In genomic region chr20:45834797-45835161, GRCh38 we compare ENCODE assay signal across 10 cellular contexts. TPM values are rescaled to one million over a fixed set of nuclear protein-coding genes. Genes with fewer than 3 reads are reported as not detected.
DNase-seq lines count a peak whose midpoint lies in the region; ATAC-seq and TF ChIP-seq lines count a peak whose summit lies in the region.
"Had no signal": no experiment of that assay in that cellular context is flagged by ENCODE, and none has a peak within 500 bp of the region (broad histone marks: within the 10 kb centered on the region; RNA-seq: fewer than 3 reads in every experiment).

No MANE protein-coding gene starts in this region.

- peaks cover 9% of the 10 kb centered on the region for H3K27me3 Mint-ChIP-seq in activated T-helper 2 cell treated with anti-CD3 and anti-CD28 coated beads, Interferon-gamma antibody, Interleukin-2, Interleukin-4, amounts not matched to agents 10 μg/mL and 5 μg/mL and 100 μg/mL, durations not matched to agents 14 hours and 24 hours and 36 hours (ENCODE audit: low read depth)

- ATAC-seq in gastrocnemius medialis, result peak in 1 of 2 donors; percentile 13
- ATAC-seq in HG03378 (IDR thresholded peaks at IDR 0.05; ENCODE audit: unreplicated experiment), result no peak
- ATAC-seq in HG03354 (IDR thresholded peaks at IDR 0.05; ENCODE audit: poor library complexity, severe bottlenecking, unreplicated experiment), result no peak

- H3K4me3 Mint-ChIP-seq in activated T-helper 2 cell treated with anti-CD3 and anti-CD28 coated beads, Interferon-gamma antibody, Interleukin-2, Interleukin-4, amounts not matched to agents 10 μg/mL and 5 μg/mL and 100 μg/mL, durations not matched to agents 14 hours and 24 hours and 36 hours (ENCODE audit: low read depth), result peak overlapping the region; percentile 55

- H3K9me3 ChIP-seq in HAP-1 (no peaks in the 10 kb centered on the region), right atrium auricular region (no peaks in the 10 kb centered on the region), gastrocnemius medialis (no peaks in the 10 kb centered on the region)
- H3K9me3 ChIP-seq: body of pancreas had no signal

- no peaks in the 10 kb centered on the region for H3K36me3 Mint-ChIP-seq in activated T-helper 2 cell treated with anti-CD3 and anti-CD28 coated beads, Interferon-gamma antibody, Interleukin-2, Interleukin-4, amounts not matched to agents 10 μg/mL and 5 μg/mL and 100 μg/mL, durations not matched to agents 14 hours and 24 hours and 36 hours (ENCODE audit: low read depth)

- H3K27me3 ChIP-seq in HAP-1 (ENCODE audit: low read depth) (no peaks in the 10 kb centered on the region), right atrium auricular region (no peaks in the 10 kb centered on the region), gastrocnemius medialis (no peaks in the 10 kb centered on the region)
- H3K27me3 ChIP-seq: body of pancreas had no signal

- TF ChIP-seq CTCF in right atrium auricular region (IDR thresholded peaks at IDR 0.05) (no peak), gastrocnemius medialis (IDR thresholded peaks at IDR 0.05 in 4 of 5, conservative IDR thresholded peaks at IDR 0.05 in 1 of 5) (no peak)

- DNase-seq in HAP-1 (ENCODE audit: low spot score in 2 of 2) (no peak), right atrium auricular region (ENCODE audit: low spot score) (no peak), gastrocnemius medialis (peak in 1 of 2 donors; percentile 62), HuH-7.5 (ENCODE audit: low spot score) (no peak), NCI-H82 (lab: John Stamatoyannopoulos, UW) (no peak)
- DNase-seq in activated T-helper 2 cell treated with anti-CD3 and anti-CD28 coated beads, Interferon-gamma antibody, Interleukin-2, Interleukin-4, amounts not matched to agents 10 μg/mL and 5 μg/mL and 100 μg/mL, durations not matched to agents 14 hours and 24 hours and 36 hours (ENCODE audit: low spot score), result no peak
- DNase-seq: retina had no signal

- H3K4me3 ChIP-seq in HAP-1 (peak overlapping the region; percentile 51), right atrium auricular region (peak overlapping the region; percentile 85 to 88), gastrocnemius medialis (peak overlapping the region; percentile 73 to 80 (median 79))

- no peak overlapping the region for H3K27ac Mint-ChIP-seq in activated T-helper 2 cell treated with anti-CD3 and anti-CD28 coated beads, Interferon-gamma antibody, Interleukin-2, Interleukin-4, amounts not matched to agents 10 μg/mL and 5 μg/mL and 100 μg/mL, durations not matched to agents 14 hours and 24 hours and 36 hours

- H3K4me1 Mint-ChIP-seq in activated T-helper 2 cell treated with anti-CD3 and anti-CD28 coated beads, Interferon-gamma antibody, Interleukin-2, Interleukin-4, amounts not matched to agents 10 μg/mL and 5 μg/mL and 100 μg/mL, durations not matched to agents 14 hours and 24 hours and 36 hours (ENCODE audit: low read depth), result peaks cover 15% of the 10 kb centered on the region

- intact Hi-C loops in activated T-helper 2 cell treated with anti-CD3 and anti-CD28 coated beads, Interferon-gamma antibody, Interleukin-2, Interleukin-4, amounts not matched to agents 10 μg/mL and 5 μg/mL and 100 μg/mL, durations not matched to agents 14 hours and 24 hours and 36 hours (cut with micrococcal nuclease), result loop anchor here (2.0 kb wide), 1 partner anchor 22 kb away; the partner anchor contains the start of genes ACOT8 and ZSWIM3
- intact Hi-C loops in gastrocnemius medialis (cut with DNase I; ENCODE audit: low total_unique reads), result loop anchor here (2.0 kb wide), 1 partner anchor 22 kb away; the partner anchor contains the start of genes ACOT8 and ZSWIM3

- H3K27ac ChIP-seq in right atrium auricular region (peak overlapping the region; percentile 97 to 99), gastrocnemius medialis (peak overlapping the region; percentile 95 to 97 (median 96))

- H3K4me1 ChIP-seq in HAP-1, result peaks cover 16% of the 10 kb centered on the region
- peaks cover 0 to 36% of the 10 kb centered on the region in 2 donors for H3K4me1 ChIP-seq in right atrium auricular region
- peaks cover 43 to 57% of the 10 kb centered on the region in 2 donors for H3K4me1 ChIP-seq in gastrocnemius medialis

- in situ Hi-C loops in HAP-1 (cut with MboI; ENCODE audit: low sequenced_read_pairs) (no loop called here), gastrocnemius medialis (cut with MboI; ENCODE audit: low sequenced_read_pairs in 4 of 4) (no loop called here)

- H3K9me3 Mint-ChIP-seq in activated T-helper 2 cell treated with anti-CD3 and anti-CD28 coated beads, Interferon-gamma antibody, Interleukin-2, Interleukin-4, amounts not matched to agents 10 μg/mL and 5 μg/mL and 100 μg/mL, durations not matched to agents 14 hours and 24 hours and 36 hours, result no peaks in the 10 kb centered on the region

- no peaks in the 10 kb centered on the region; the same call in 1 of the 2 replicates for H3K36me3 ChIP-seq in HAP-1 (replicated peaks)
- H3K36me3 ChIP-seq in right atrium auricular region, result peaks cover under 1% of the 10 kb centered on the region
- peaks cover 0 to 23% of the 10 kb centered on the region in 2 donors for H3K36me3 ChIP-seq in gastrocnemius medialis

- no peak for TF ChIP-seq POLR2A in gastrocnemius medialis (IDR thresholded peaks at IDR 0.05)

RNA-seq across cellular contexts. Expression of gene SNX21, which starts 1.2 kb away (rescaled TPM):
- 1.5 and 2.0 TPM in 2 replicates for total RNA-seq in activated T-helper 2 cell treated with anti-CD3 and anti-CD28 coated beads, Interferon-gamma antibody, Interleukin-2, Interleukin-4, amounts not matched to agents 10 μg/mL and 5 μg/mL and 100 μg/mL, durations not matched to agents 14 hours and 24 hours and 36 hours
- total RNA-seq in right atrium auricular region (10 to 100 TPM; 43.5 to 54.7 TPM), gastrocnemius medialis (100 to 1,000 TPM in 2 of 4 donors, 10 to 100 TPM in 2; 35.8 to 114 (median 79.0) TPM)

RNA-seq across cellular contexts. Expression of gene TNNC2, which starts 7.7 kb away (rescaled TPM):
- total RNA-seq in activated T-helper 2 cell treated with anti-CD3 and anti-CD28 coated beads, Interferon-gamma antibody, Interleukin-2, Interleukin-4, amounts not matched to agents 10 μg/mL and 5 μg/mL and 100 μg/mL, durations not matched to agents 14 hours and 24 hours and 36 hours, result 0.28 TPM in 1 of 2 replicates, not detected in the other
- total RNA-seq in right atrium auricular region (under 1 TPM in 1 of 2 donors, not detected in 1; 0.51 TPM), gastrocnemius medialis (1,000 to 10,000 TPM; 2,919 to 3,968 (median 3,006) TPM)
- total RNA-seq: body of pancreas had no signal

RNA-seq across cellular contexts. Expression of gene UBE2C, which starts 22.3 kb away (rescaled TPM):
- total RNA-seq in activated T-helper 2 cell treated with anti-CD3 and anti-CD28 coated beads, Interferon-gamma antibody, Interleukin-2, Interleukin-4, amounts not matched to agents 10 μg/mL and 5 μg/mL and 100 μg/mL, durations not matched to agents 14 hours and 24 hours and 36 hours, result 142 and 145 TPM in 2 replicates
- total RNA-seq in right atrium auricular region (1 to 10 TPM; 1.4 to 4.9 TPM), gastrocnemius medialis (under 1 TPM in 1 of 4 donors, not detected in 3; 0.84 TPM)
- total RNA-seq: body of pancreas had no signal

RNA-seq across cellular contexts. Expression of gene ACOT8, which starts 22.4 kb away (rescaled TPM):
- 28.0 and 29.1 TPM in 2 replicates for total RNA-seq in activated T-helper 2 cell treated with anti-CD3 and anti-CD28 coated beads, Interferon-gamma antibody, Interleukin-2, Interleukin-4, amounts not matched to agents 10 μg/mL and 5 μg/mL and 100 μg/mL, durations not matched to agents 14 hours and 24 hours and 36 hours
- total RNA-seq in right atrium auricular region (10 to 100 TPM; 39.9 to 40.9 TPM), gastrocnemius medialis (10 to 100 TPM; 32.3 to 66.2 (median 41.4) TPM)

RNA-seq across cellular contexts. Expression of gene ZSWIM3, which starts 22.6 kb away (rescaled TPM):
- 6.2 and 6.3 TPM in 2 replicates for total RNA-seq in activated T-helper 2 cell treated with anti-CD3 and anti-CD28 coated beads, Interferon-gamma antibody, Interleukin-2, Interleukin-4, amounts not matched to agents 10 μg/mL and 5 μg/mL and 100 μg/mL, durations not matched to agents 14 hours and 24 hours and 36 hours
- total RNA-seq in right atrium auricular region, result 1 to 10 TPM; 2.4 to 3.7 TPM
- 1 to 10 TPM; 1.3 to 3.3 (median 2.1) TPM for total RNA-seq in gastrocnemius medialis

Comparison
In these comparisons a context has a peak if more than half of its experiments do, and no peak if none do; other contexts are left out.
1. RNA of gene SNX21, which starts 1.2 kb away (total RNA-seq): 35.8 to 114 TPM in gastrocnemius medialis and 43.5 to 54.7 TPM in right atrium auricular region; 1.5 to 2.0 TPM in activated T-helper 2 cell treated with anti-CD3 and anti-CD28 coated beads, Interferon-gamma antibody, Interleukin-2, Interleukin-4, amounts not matched to agents 10 μg/mL and 5 μg/mL and 100 μg/mL, durations not matched to agents 14 hours and 24 hours and 36 hours; every median in the first group is over 10 times any median in the second.
2. RNA of gene TNNC2, which starts 7.7 kb away (total RNA-seq): 2,919 to 3,968 TPM in gastrocnemius medialis; 0.51 TPM in right atrium auricular region and 0.28 TPM in activated T-helper 2 cell treated with anti-CD3 and anti-CD28 coated beads, Interferon-gamma antibody, Interleukin-2, Interleukin-4, amounts not matched to agents 10 μg/mL and 5 μg/mL and 100 μg/mL, durations not matched to agents 14 hours and 24 hours and 36 hours; every median in the first group is over 1,000 times any median in the second.
3. RNA of gene UBE2C, which starts 22.3 kb away (total RNA-seq): 142 to 145 TPM in activated T-helper 2 cell treated with anti-CD3 and anti-CD28 coated beads, Interferon-gamma antibody, Interleukin-2, Interleukin-4, amounts not matched to agents 10 μg/mL and 5 μg/mL and 100 μg/mL, durations not matched to agents 14 hours and 24 hours and 36 hours; 1.4 to 4.9 TPM in right atrium auricular region and 0.84 TPM in gastrocnemius medialis; every median in the first group is over 10 times any median in the second.
4. Peak in every context shown above with its lines, with median percentiles within 50 percentile points of each other: H3K4me3 ChIP-seq.